Comparison of ENCODE assay signal across 36 cellular contexts in the genomic region with DNA sequence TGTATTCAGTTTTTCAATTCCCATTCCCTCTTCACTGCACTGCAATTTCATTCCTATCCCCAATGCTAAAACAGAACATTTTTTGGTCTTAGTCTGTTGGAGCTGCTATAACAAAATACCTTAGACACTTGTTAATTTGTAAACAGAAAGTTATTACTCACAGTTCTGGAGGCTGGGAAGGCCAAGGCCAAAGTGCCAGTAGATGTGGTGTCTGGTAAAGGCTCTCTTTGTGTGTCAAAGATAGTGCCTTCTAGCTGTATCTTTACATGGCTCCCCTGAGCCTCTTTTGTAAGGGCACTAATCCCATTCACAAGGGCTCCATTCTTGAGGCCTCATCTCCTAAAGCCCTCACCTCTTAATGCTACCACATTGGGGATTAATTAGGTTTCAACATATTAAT.
"Had no signal": no experiment of that assay in that cellular context is flagged by ENCODE, and none has a peak within 500 bp of the region (broad histone marks: within the 10 kb centered on the region; RNA-seq: fewer than 3 reads in every experiment).

No MANE protein-coding gene starts in this region.

- H3K27me3 ChIP-seq: brain microvascular endothelial cell had no signal

- H3K4me3 ChIP-seq: PC-9 had no signal

- H3K9me3 Mint-ChIP-seq: activated CD4-positive, alpha-beta memory T cell treated with anti-CD3 and anti-CD28 coated beads, Interleukin-2, amount 10 ng/mL, durations not matched to agents 7 days and 5 days; activated naive CD4-positive, alpha-beta T cell treated with anti-CD3 and anti-CD28 coated beads, Interleukin-2, amount 10 ng/mL, durations not matched to agents 7 days and 5 days; activated naive CD8-positive, alpha-beta T cell treated with anti-CD3 and anti-CD28 coated beads, Interleukin-2, amount 50 U/mL, for 24 hours had no signal

- DNase-seq: activated CD4-positive, alpha-beta memory T cell treated with anti-CD3 and anti-CD28 coated beads, Interleukin-2, amount 10 ng/mL, durations not matched to agents 7 days and 5 days; activated CD4-positive, alpha-beta T cell treated with anti-CD3 and anti-CD28 coated beads for 1 hour; activated CD4-positive, alpha-beta T cell treated with anti-CD3 and anti-CD28 coated beads for 48 hours; activated CD4-positive, CD25-positive, alpha-beta regulatory T cell; activated CD8-positive, alpha-beta memory T cell treated with anti-CD3 and anti-CD28 coated beads for 24 hours; activated CD8-positive, alpha-beta memory T cell treated with anti-CD3 and anti-CD28 coated beads, Interleukin-2, amount 10 ng/mL, durations not matched to agents 7 days and 5 days; activated CD8-positive, alpha-beta memory T cell treated with anti-CD3 and anti-CD28 coated beads, Interleukin-2, amount 50 U/mL, for 48 hours; activated effector memory CD4-positive, alpha-beta T cell treated with Interleukin-2 at 50 U/mL for 16 hours; activated naive CD4-positive, alpha-beta T cell treated with anti-CD3 and anti-CD28 coated beads, Interleukin-2, amount 10 ng/mL, durations not matched to agents 7 days and 5 days; activated naive CD8-positive, alpha-beta T cell treated with anti-CD3 and anti-CD28 coated beads, Interleukin-2, amount 50 U/mL, for 24 hours; activated T-cell treated with anti-CD3 and anti-CD28 coated beads, Interleukin-2, amount 50 U/mL, for 48 hours; amniotic stem cell; aorta; brain microvascular endothelial cell; central memory CD4-positive, alpha-beta T cell; Kasumi-1; KG1; NCI-H1092 treated with DMSO at 0.1 percent for 48 hours; NCI-H1417; NCI-H187 treated with DMSO at 0.1 percent for 48 hours; NCI-H2081; NCI-H2171 treated with DMSO at 0.1 percent for 48 hours; NCI-H2227 treated with DMSO at 0.1 percent for 48 hours; NCI-H446; NCI-H524; NCI-H69; PC-9; SIG-M5; SW 1271; T-helper 1 cell; T-helper 2 cell; T-helper 9 cell; WERI-Rb-1 had no signal

- H3K27me3 Mint-ChIP-seq: activated CD4-positive, alpha-beta memory T cell treated with anti-CD3 and anti-CD28 coated beads, Interleukin-2, amount 10 ng/mL, durations not matched to agents 7 days and 5 days; activated CD8-positive, alpha-beta memory T cell treated with anti-CD3 and anti-CD28 coated beads, Interleukin-2, amount 10 ng/mL, durations not matched to agents 7 days and 5 days; activated naive CD4-positive, alpha-beta T cell treated with anti-CD3 and anti-CD28 coated beads, Interleukin-2, amount 10 ng/mL, durations not matched to agents 7 days and 5 days; activated naive CD8-positive, alpha-beta T cell; activated naive CD8-positive, alpha-beta T cell treated with anti-CD3 and anti-CD28 coated beads, Interleukin-2, amount 50 U/mL, for 24 hours had no signal

- H3K36me3 ChIP-seq: brain microvascular endothelial cell had no signal

- H3K4me3 Mint-ChIP-seq: activated CD4-positive, alpha-beta memory T cell treated with anti-CD3 and anti-CD28 coated beads, Interleukin-2, amount 10 ng/mL, durations not matched to agents 7 days and 5 days; activated CD8-positive, alpha-beta memory T cell treated with anti-CD3 and anti-CD28 coated beads, Interleukin-2, amount 10 ng/mL, durations not matched to agents 7 days and 5 days; activated naive CD4-positive, alpha-beta T cell treated with anti-CD3 and anti-CD28 coated beads, Interleukin-2, amount 10 ng/mL, durations not matched to agents 7 days and 5 days; activated naive CD8-positive, alpha-beta T cell; activated naive CD8-positive, alpha-beta T cell treated with anti-CD3 and anti-CD28 coated beads, Interleukin-2, amount 50 U/mL, for 24 hours had no signal

- ATAC-seq: activated CD8-positive, alpha-beta memory T cell treated with anti-CD3 and anti-CD28 coated beads, Interleukin-2, amount 10 ng/mL, durations not matched to agents 7 days and 5 days; activated naive CD8-positive, alpha-beta T cell treated with anti-CD3 and anti-CD28 coated beads, Interleukin-2, amount 50 U/mL, for 24 hours; Right ventricle myocardium inferior had no signal

- H3K27ac ChIP-seq: brain microvascular endothelial cell, PC-9, RWPE1, WERI-Rb-1 had no signal

- H3K27ac Mint-ChIP-seq: activated CD4-positive, alpha-beta memory T cell treated with anti-CD3 and anti-CD28 coated beads, Interleukin-2, amount 10 ng/mL, durations not matched to agents 7 days and 5 days; activated CD8-positive, alpha-beta memory T cell treated with anti-CD3 and anti-CD28 coated beads, Interleukin-2, amount 10 ng/mL, durations not matched to agents 7 days and 5 days; activated naive CD4-positive, alpha-beta T cell treated with anti-CD3 and anti-CD28 coated beads, Interleukin-2, amount 10 ng/mL, durations not matched to agents 7 days and 5 days; activated naive CD8-positive, alpha-beta T cell; activated naive CD8-positive, alpha-beta T cell treated with anti-CD3 and anti-CD28 coated beads, Interleukin-2, amount 50 U/mL, for 24 hours had no signal
